28 cellular contexts compared by ENCODE assay signal in genomic region chr7:36957620-36958019, GRCh38.
"Had no signal": no experiment of that assay in that cellular context is flagged by ENCODE, and none has a peak within 500 bp of the region (broad histone marks: within the 10 kb centered on the region; RNA-seq: fewer than 3 reads in every experiment).

No MANE protein-coding gene starts in this region.

- ATAC-seq: activated CD8-positive, alpha-beta memory T cell treated with anti-CD3 and anti-CD28 coated beads, Interleukin-2, amount 10 ng/mL, durations not matched to agents 7 days and 5 days; body of pancreas; gastroesophageal sphincter; naive thymus-derived CD8-positive, alpha-beta T cell; right cardiac atrium; T-helper 17 cell had no signal

- H3K27me3 Mint-ChIP-seq: activated CD4-positive, alpha-beta memory T cell treated with anti-CD3 and anti-CD28 coated beads, Interleukin-2, amount 10 ng/mL, durations not matched to agents 7 days and 5 days; activated CD4-positive, alpha-beta T cell treated with anti-CD3 and anti-CD28 coated beads, Interleukin-2, amount 10 ng/mL, durations not matched to agents 7 days and 5 days; activated CD8-positive, alpha-beta memory T cell treated with anti-CD3 and anti-CD28 coated beads, Interleukin-2, amount 10 ng/mL, durations not matched to agents 7 days and 5 days; activated naive CD8-positive, alpha-beta T cell treated with anti-CD3 and anti-CD28 coated beads for 36 hours; naive thymus-derived CD8-positive, alpha-beta T cell; T-helper 17 cell had no signal

- H3K27me3 ChIP-seq: adrenal gland, body of pancreas, gastroesophageal sphincter, spleen, suprapubic skin, tibial nerve had no signal

- H3K4me1 ChIP-seq: suprapubic skin had no signal

- H3K4me3 Mint-ChIP-seq: activated CD4-positive, alpha-beta memory T cell treated with anti-CD3 and anti-CD28 coated beads, Interleukin-2, amount 10 ng/mL, durations not matched to agents 7 days and 5 days; activated CD4-positive, alpha-beta T cell treated with anti-CD3 and anti-CD28 coated beads, Interleukin-2, amount 10 ng/mL, durations not matched to agents 7 days and 5 days; activated CD8-positive, alpha-beta memory T cell treated with anti-CD3 and anti-CD28 coated beads, Interleukin-2, amount 10 ng/mL, durations not matched to agents 7 days and 5 days; activated naive CD8-positive, alpha-beta T cell treated with anti-CD3 and anti-CD28 coated beads for 36 hours; immature natural killer cell; mesothelial cell of epicardium; naive thymus-derived CD8-positive, alpha-beta T cell; neural crest cell; T-helper 17 cell had no signal

- H3K4me3 ChIP-seq: adrenal gland, body of pancreas, coronary artery, gastroesophageal sphincter, spleen, suprapubic skin, tibial nerve had no signal

- H3K27ac Mint-ChIP-seq: activated CD4-positive, alpha-beta memory T cell treated with anti-CD3 and anti-CD28 coated beads, Interleukin-2, amount 10 ng/mL, durations not matched to agents 7 days and 5 days; activated CD4-positive, alpha-beta T cell treated with anti-CD3 and anti-CD28 coated beads, Interleukin-2, amount 10 ng/mL, durations not matched to agents 7 days and 5 days; activated CD8-positive, alpha-beta memory T cell treated with anti-CD3 and anti-CD28 coated beads, Interleukin-2, amount 10 ng/mL, durations not matched to agents 7 days and 5 days; activated naive CD8-positive, alpha-beta T cell treated with anti-CD3 and anti-CD28 coated beads for 36 hours; immature natural killer cell; mesothelial cell of epicardium; naive thymus-derived CD8-positive, alpha-beta T cell; T-helper 17 cell had no signal

- DNase-seq: activated CD4-positive, alpha-beta memory T cell treated with anti-CD3 and anti-CD28 coated beads, Interleukin-2, amount 10 ng/mL, durations not matched to agents 7 days and 5 days; activated CD4-positive, alpha-beta T cell treated with anti-CD3 and anti-CD28 coated beads, Interleukin-2, amount 10 ng/mL, durations not matched to agents 7 days and 5 days; activated CD4-positive, CD25-positive, alpha-beta regulatory T cell treated with anti-CD3 and anti-CD28 coated beads, Interleukin-2, amount 50 U/mL, for 72 hours; activated CD8-positive, alpha-beta memory T cell treated with anti-CD3 and anti-CD28 coated beads, Interleukin-2, amount 10 ng/mL, durations not matched to agents 7 days and 5 days; activated naive CD4-positive, alpha-beta T cell treated with Interleukin-2 at 50 U/mL for 16 hours; activated naive CD8-positive, alpha-beta T cell treated with anti-CD3 and anti-CD28 coated beads for 36 hours; activated T-cell treated with anti-CD3 and anti-CD28 coated beads, Interleukin-2, amount 50 U/mL, for 48 hours; aorta; body of pancreas; hippocampal formation; immature natural killer cell; kidney; left colon; mammary epithelial cell; naive thymus-derived CD8-positive, alpha-beta T cell; right cardiac atrium; spleen; stimulated activated naive CD4-positive, alpha-beta T cell; T-helper 17 cell; T1000; WERI-Rb-1 had no signal

- H3K36me3 ChIP-seq: adrenal gland, gastroesophageal sphincter, spleen, suprapubic skin, tibial nerve, WERI-Rb-1 had no signal

- H3K4me1 Mint-ChIP-seq: activated CD4-positive, alpha-beta T cell treated with anti-CD3 and anti-CD28 coated beads, Interleukin-2, amount 10 ng/mL, durations not matched to agents 7 days and 5 days had no signal

- H3K9me3 ChIP-seq: adrenal gland, body of pancreas, gastroesophageal sphincter, spleen, suprapubic skin, tibial nerve had no signal

- H3K9me3 Mint-ChIP-seq: mesothelial cell of epicardium had no signal

- H3K27ac ChIP-seq: adrenal gland, body of pancreas, coronary artery, gastroesophageal sphincter, suprapubic skin, tibial nerve, WERI-Rb-1 had no signal

- H3K36me3 Mint-ChIP-seq: mesothelial cell of epicardium had no signal
